In genomic region chr22:36389122-36389521, GRCh38 we compare ENCODE assay signal across 7 cellular contexts. TPM values are rescaled to one million over a fixed set of nuclear protein-coding genes. Genes with fewer than 3 reads are reported as not detected.
DNase-seq lines count a peak whose midpoint lies in the region; ATAC-seq, FAIRE-seq and TF ChIP-seq lines count a peak whose summit lies in the region.
"Not testable (repeated sequence)": the region's sequence is repeated elsewhere in the genome, so short reads cannot be mapped to it uniquely, and the experiment has no call there.

No MANE protein-coding gene starts in this region.

- H3K4me1 ChIP-seq in endothelial cell of umbilical vein (ENCODE audit: control insufficient read depth, extremely low read depth, insufficient read depth, low read length) (peaks cover 16% of the 10 kb centered on the region), keratinocyte (ENCODE audit: control insufficient read depth, extremely low read depth, insufficient read depth, low read length) (peaks cover 23% of the 10 kb centered on the region), neutrophil (ENCODE audit: control insufficient read depth in 1 of 2, insufficient read depth in 1 of 2, low read depth in 1 of 2, low read length in 1 of 2) (peaks cover 61 to 75% of the 10 kb centered on the region in 2 experiments)

- FAIRE-seq in endothelial cell of umbilical vein (lab: Jason Lieb, UNC); keratinocyte (lab: Jason Lieb, UNC): not testable (repeated sequence)

- POLR2A ChIA-PET in WTC11 (lab: Charles Lee) (interaction anchor here (1.9 to 5.4 kb wide), 2 partner anchors 19 to 22 kb away, joined by 32 to 66 read pairs; no protein-coding TSS in a partner anchor), endothelial cell of umbilical vein (lab: Charles Lee) (interaction anchor here (1.9 to 2.2 kb wide), 3 partner anchors 9 to 77 kb away, joined by 9 to 13 read pairs (median 11); no protein-coding TSS in a partner anchor)

- H3K9ac ChIP-seq in endothelial cell of umbilical vein (replicated peaks; ENCODE audit: extremely low read depth, insufficient read depth, low read length), result peak overlapping the region; percentile 92
- not testable (repeated sequence) for H3K9ac ChIP-seq in keratinocyte (ENCODE audit: control insufficient read depth, extremely low read depth, insufficient read depth, low read length)

- intact Hi-C loops in Calu3 (cut with micrococcal nuclease; ENCODE audit: unreplicated experiment) (loop anchor here (5.0 kb wide), 2 partner anchors 63 to 78 kb away; no protein-coding TSS in a partner anchor), endothelial cell of umbilical vein (cut with micrococcal nuclease) (loop anchor here (5.0 kb wide), 1 partner anchor 37 kb away; no protein-coding TSS in a partner anchor)

- not testable (repeated sequence) for ATAC-seq in WTC11; activated naive CD8-positive, alpha-beta T cell treated with anti-CD3 and anti-CD28 coated beads, Interleukin-2, amount 50 U/mL, for 24 hours

- not testable (repeated sequence) for H3K27ac ChIP-seq in endothelial cell of umbilical vein (ENCODE audit: insufficient read depth, low read depth, low read length)
- peak overlapping the region; percentile 43 for H3K27ac ChIP-seq in keratinocyte (ENCODE audit: control insufficient read depth, insufficient read depth, low read length)
- peak overlapping the region; percentile 99 for H3K27ac ChIP-seq in neutrophil

- not testable (repeated sequence) for H4K20me1 ChIP-seq in endothelial cell of umbilical vein (replicated peaks; ENCODE audit: control insufficient read depth, extremely low read depth, insufficient read depth, low read length)
- peaks cover 25% of the 10 kb centered on the region for H4K20me1 ChIP-seq in keratinocyte (ENCODE audit: control insufficient read depth, extremely low read depth, insufficient read depth, low read length)

- H3K27me3 ChIP-seq in MG63; endothelial cell of umbilical vein (ENCODE audit: control insufficient read depth in 2 of 2, insufficient read depth in 2 of 2, low read length in 2 of 2); keratinocyte (ENCODE audit: control insufficient read depth, extremely low read depth, insufficient read depth, low read length); neutrophil: not testable (repeated sequence)

- not testable (repeated sequence) for H3K9me3 ChIP-seq in MG63; endothelial cell of umbilical vein (replicated peaks; ENCODE audit: control insufficient read depth, insufficient read depth, low read length); keratinocyte (ENCODE audit: control insufficient read depth, low read depth, low read length); neutrophil

- not testable (repeated sequence) for TF ChIP-seq POLR2A in endothelial cell of umbilical vein (IDR thresholded peaks at IDR 0.05; ENCODE audit: low read depth, low read length)

- H3K4me2 ChIP-seq in endothelial cell of umbilical vein (ENCODE audit: insufficient read depth, low read length) (peak overlapping the region; percentile 94), keratinocyte (ENCODE audit: control insufficient read depth, extremely low read depth, insufficient read depth, low read depth, low read length) (peak overlapping the region; percentile 62)

- not testable (repeated sequence) for BruUV-seq in Calu3 (replicated peaks; lab: Mats Ljungman, UMichigan); endothelial cell of umbilical vein (replicated peaks; lab: Mats Ljungman, UMichigan)

- H3K9me3 Mint-ChIP-seq in Calu3 (ENCODE audit: low read depth, unreplicated experiment); WTC11; activated naive CD8-positive, alpha-beta T cell treated with anti-CD3 and anti-CD28 coated beads, Interleukin-2, amount 50 U/mL, for 24 hours: not testable (repeated sequence)

- not testable (repeated sequence) for H2AFZ ChIP-seq in endothelial cell of umbilical vein (ENCODE audit: low read depth, low read length); keratinocyte (ENCODE audit: control insufficient read depth, low read length)

- not testable (repeated sequence) for DNase-seq in Calu3; MG63; WTC11 (ENCODE audit: low spot score); activated naive CD8-positive, alpha-beta T cell treated with anti-CD3 and anti-CD28 coated beads, Interleukin-2, amount 50 U/mL, for 24 hours; endothelial cell of umbilical vein (ENCODE audit: low read depth, low spot score); keratinocyte (ENCODE audit: low read depth, low spot score)

- not testable (repeated sequence) for TF ChIP-seq CTCF in Calu3 (IDR thresholded peaks at IDR 0.05; ENCODE audit: unreplicated experiment); WTC11 (IDR thresholded peaks at IDR 0.05); endothelial cell of umbilical vein (IDR thresholded peaks at IDR 0.05; ENCODE audit: extremely low read depth in 1 of 2, insufficient read depth in 1 of 2, low read depth in 1 of 2, low read length in 2 of 2); keratinocyte (optimal IDR thresholded peaks at IDR 0.05 in 1 of 3, IDR thresholded peaks at IDR 0.05 in 1 of 3, conservative IDR thresholded peaks at IDR 0.05 in 1 of 3; ENCODE audit: extremely low read depth in 1 of 3, insufficient read depth in 2 of 3, low read length in 3 of 3); neutrophil (IDR thresholded peaks at IDR 0.05)

- not testable (repeated sequence) for H3K27me3 Mint-ChIP-seq in Calu3 (ENCODE audit: unreplicated experiment); WTC11 (ENCODE audit: low read depth); activated naive CD8-positive, alpha-beta T cell treated with anti-CD3 and anti-CD28 coated beads, Interleukin-2, amount 50 U/mL, for 24 hours

- CTCF ChIA-PET in Calu3 (lab: Charles Lee) (interaction anchor here (1.0 to 1.7 kb wide), 2 partner anchors 9 to 93 kb away, joined by 3 to 5 read pairs; partner anchors contain the start of gene TXN2), WTC11 (lab: Charles Lee) (interaction anchor here (1.8 kb wide), 1 partner anchor 88 kb away, joined by 9 read pairs; no protein-coding TSS in a partner anchor), endothelial cell of umbilical vein (lab: Charles Lee) (interaction anchor here (0.6 to 2.4 kb wide), 8 partner anchors 9 to 97 kb away, joined by 3 to 16 read pairs (median 5); no protein-coding TSS in a partner anchor)

- H3K9me1 ChIP-seq in endothelial cell of umbilical vein (replicated peaks; ENCODE audit: control insufficient read depth, extremely low read depth, insufficient read depth, low read length); keratinocyte (ENCODE audit: control insufficient read depth, extremely low read depth, insufficient read depth, low read length): not testable (repeated sequence)

- peaks cover 43% of the 10 kb centered on the region for H3K36me3 Mint-ChIP-seq in Calu3 (ENCODE audit: insufficient read depth, unreplicated experiment)
- H3K36me3 Mint-ChIP-seq in WTC11, result not testable (repeated sequence)
- H3K36me3 Mint-ChIP-seq in activated naive CD8-positive, alpha-beta T cell treated with anti-CD3 and anti-CD28 coated beads, Interleukin-2, amount 50 U/mL, for 24 hours (ENCODE audit: low read depth), result peaks cover 25% of the 10 kb centered on the region

- H3K27ac Mint-ChIP-seq in Calu3 (ENCODE audit: unreplicated experiment); activated naive CD8-positive, alpha-beta T cell treated with anti-CD3 and anti-CD28 coated beads, Interleukin-2, amount 50 U/mL, for 24 hours: not testable (repeated sequence)
- H3K27ac Mint-ChIP-seq in WTC11, result peak overlapping the region; percentile 95; the same call in 1 of the 2 replicates

- H3K79me2 ChIP-seq in endothelial cell of umbilical vein (ENCODE audit: control insufficient read depth, insufficient read depth, low read length), result peaks cover 36% of the 10 kb centered on the region
- H3K79me2 ChIP-seq in keratinocyte (ENCODE audit: control insufficient read depth, insufficient read depth, low read length), result peaks cover 37% of the 10 kb centered on the region

- peaks cover 28% of the 10 kb centered on the region for H3K36me3 ChIP-seq in MG63
- not testable (repeated sequence) for H3K36me3 ChIP-seq in endothelial cell of umbilical vein (ENCODE audit: control insufficient read depth in 2 of 2, extremely low read depth in 1 of 2, insufficient read depth in 2 of 2, low read length in 2 of 2); neutrophil
- peaks cover 9 to 27% of the 10 kb centered on the region in 2 experiments for H3K36me3 ChIP-seq in keratinocyte (ENCODE audit: control insufficient read depth in 2 of 2, extremely low read depth in 1 of 2, insufficient read depth in 2 of 2, low read length in 2 of 2)

- H3K4me3 Mint-ChIP-seq in Calu3 (ENCODE audit: low read depth, unreplicated experiment), result peak overlapping the region; percentile 73
- peak overlapping the region; percentile 68 for H3K4me3 Mint-ChIP-seq in WTC11
- peak overlapping the region; percentile 82 for H3K4me3 Mint-ChIP-seq in activated naive CD8-positive, alpha-beta T cell treated with anti-CD3 and anti-CD28 coated beads, Interleukin-2, amount 50 U/mL, for 24 hours

- peaks cover 27% of the 10 kb centered on the region for H3K4me1 Mint-ChIP-seq in Calu3 (ENCODE audit: low read depth, unreplicated experiment)
- H3K4me1 Mint-ChIP-seq in WTC11, result peaks cover 30% of the 10 kb centered on the region
- peaks cover 36% of the 10 kb centered on the region for H3K4me1 Mint-ChIP-seq in activated naive CD8-positive, alpha-beta T cell treated with anti-CD3 and anti-CD28 coated beads, Interleukin-2, amount 50 U/mL, for 24 hours

- peak overlapping the region; percentile 52 for H3K4me3 ChIP-seq in MG63
- not testable (repeated sequence) for H3K4me3 ChIP-seq in endothelial cell of umbilical vein (replicated peaks in 1 of 3; ENCODE audit: insufficient read depth in 1 of 3, low read depth in 1 of 3, low read length in 3 of 3); neutrophil (ENCODE audit: low read depth in 1 of 2, low read length in 1 of 2)
- peak overlapping the region; percentile 32 to 57 (median 51) for H3K4me3 ChIP-seq in keratinocyte (ENCODE audit: control insufficient read depth in 2 of 3, extremely low read depth in 1 of 3, insufficient read depth in 2 of 3, low read depth in 1 of 3, low read length in 3 of 3)

- dilution Hi-C loops in endothelial cell of umbilical vein (cut with MboI; ENCODE audit: extremely low pct_ligation_motif_present, low sequenced_read_pairs); keratinocyte (cut with MboI; ENCODE audit: extremely low pct_ligation_motif_present, low sequenced_read_pairs): not testable (repeated sequence)

RNA-seq across cellular contexts. Expression of gene MYH9, which starts 1.4 kb away (rescaled TPM):
- 526 and 606 TPM in 2 replicates for total RNA-seq in Calu3 (2022)
- 323 and 380 TPM in 2 replicates for total RNA-seq in MG63 (2014; rRNA removed; shearing (Covaris generic); ENCODE audit: low replicate concordance)
- 272 to 288 TPM (median 277 TPM) in 3 replicates for total RNA-seq in WTC11 (2021)
- total RNA-seq in endothelial cell of umbilical vein, result 1,331 and 1,413 TPM in 2 replicates
- polyA plus RNA-seq in endothelial cell of umbilical vein, result 157 and 188 TPM in 2 replicates
- polyA plus RNA-seq in endothelial cell of umbilical vein (2011; cell fraction: cytosol; rRNA removed), result 377 and 396 TPM in 2 replicates
- polyA plus RNA-seq in endothelial cell of umbilical vein (2011; cell fraction: nucleus; rRNA removed), result 759 and 766 TPM in 2 replicates
- 496 and 585 TPM in 2 replicates for polyA plus RNA-seq in endothelial cell of umbilical vein (2012)
- polyA minus RNA-seq in endothelial cell of umbilical vein, result 1,176 and 1,679 TPM in 2 replicates
- polyA minus RNA-seq in endothelial cell of umbilical vein (2011; cell fraction: cytosol; rRNA and poly(A)+ RNA removed), result 42.9 TPM
- 498 and 877 TPM in 2 replicates for polyA minus RNA-seq in endothelial cell of umbilical vein (2011; cell fraction: nucleus; rRNA and poly(A)+ RNA removed)
- polyA plus RNA-seq in keratinocyte, result 277 to 489 TPM (median 351 TPM) in 3 replicates
- polyA plus RNA-seq in keratinocyte (2011; ENCODE audit: low read depth), result 526 TPM
- 357 and 388 TPM in 2 replicates for polyA plus RNA-seq in keratinocyte (2011; cell fraction: cytosol; rRNA removed)
- polyA plus RNA-seq in keratinocyte (2011; cell fraction: nucleus; rRNA removed), result 864 and 995 TPM in 2 replicates
- polyA plus RNA-seq in keratinocyte (2012; ENCODE audit: low replicate concordance), result 168 and 903 TPM in 2 replicates
- 752 to 1,882 TPM (median 1,066 TPM) in 3 replicates for polyA minus RNA-seq in keratinocyte
- 461 TPM for polyA minus RNA-seq in keratinocyte (2011; cell fraction: cytosol; rRNA and poly(A)+ RNA removed)
- polyA minus RNA-seq in keratinocyte (2011; cell fraction: nucleus; rRNA and poly(A)+ RNA removed), result 623 and 1,627 TPM in 2 replicates
